16 cellular contexts compared by ENCODE assay signal in the genomic region with DNA sequence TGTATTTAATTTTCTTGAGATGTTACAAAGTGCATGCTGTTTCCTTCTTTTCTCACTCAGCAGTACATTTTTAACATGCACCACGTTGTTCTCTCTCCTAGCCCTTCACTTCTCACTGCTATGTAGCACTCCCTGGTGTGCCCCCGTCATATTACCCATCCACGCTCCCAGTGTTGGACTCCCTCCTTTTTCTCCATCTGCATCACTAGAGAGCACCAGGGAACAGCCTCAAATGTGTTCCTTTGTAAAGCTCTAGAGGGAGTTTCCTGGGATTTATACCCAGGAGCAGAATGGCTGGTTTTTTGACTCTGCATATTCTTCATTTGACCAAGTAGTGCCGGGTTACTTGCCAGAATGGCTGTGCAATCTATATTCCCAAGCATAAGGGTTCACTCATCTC.
DNase-seq lines count a peak whose midpoint lies in the region; ATAC-seq, FAIRE-seq and TF ChIP-seq lines count a peak whose summit lies in the region.
"Had no signal": no experiment of that assay in that cellular context is flagged by ENCODE, and none has a peak within 500 bp of the region (broad histone marks: within the 10 kb centered on the region; RNA-seq: fewer than 3 reads in every experiment).

No MANE protein-coding gene starts in this region.

- peak overlapping the region; percentile 69 for H4K5ac ChIP-seq in H1 (ENCODE audit: insufficient read length, low read depth, low read length)
- H4K5ac ChIP-seq in mesendoderm (ENCODE audit: low read length), result no peak overlapping the region

- H3K27ac ChIP-seq in H1 (ENCODE audit: low read depth, low read length), result no peak overlapping the region
- no peak overlapping the region for H3K27ac ChIP-seq in mesendoderm (ENCODE audit: low read depth, low read length)

- no peaks in the 10 kb centered on the region for H3K79me1 ChIP-seq in H1 (ENCODE audit: low read depth, low read length)
- H3K79me1 ChIP-seq in mesendoderm (ENCODE audit: low read length), result no peaks in the 10 kb centered on the region

- H2BK5ac ChIP-seq in H1 (ENCODE audit: low read depth, low read length), result no peak overlapping the region
- no peak overlapping the region for H2BK5ac ChIP-seq in mesendoderm (ENCODE audit: low read length)

- no peaks in the 10 kb centered on the region for H3K23me2 ChIP-seq in H1 (ENCODE audit: low read depth, low read length)

- FAIRE-seq in H1 (lab: Jason Lieb, UNC), result peak; percentile 95
- FAIRE-seq: GM18507, RCC 7860 had no signal

- no peak for DNase-seq in BE2C
- peak; percentile 5 for DNase-seq in HCEC 1CT
- no peak for DNase-seq in H1 (ENCODE audit: low read depth in 1 of 2, low spot score in 2 of 2)
- DNase-seq in mesendoderm, result peak; percentile 66
- no peak for DNase-seq in GM19240 (ENCODE audit: insufficient read length, low spot score)
- DNase-seq: CD8-positive, alpha-beta T cell; Karpas-422; MM.1S; NCI-H1105; NCI-H1694 treated with DMSO at 0.1 percent for 48 hours; NCI-H774 had no signal

- no peak for TF ChIP-seq POLR2A in H1 (IDR thresholded peaks at IDR 0.05; ENCODE audit: control extremely low read depth in 1 of 2, low read depth in 2 of 2, low read length in 2 of 2)

- H2AFZ ChIP-seq in H1 (ENCODE audit: low read length), result no peak overlapping the region

- H3K4me2 ChIP-seq in H1 (ENCODE audit: insufficient read depth in 1 of 2, low read depth in 2 of 2, low read length in 2 of 2) (no peak overlapping the region; a peak in 1 of 4 replicates), mesendoderm (ENCODE audit: low read length) (no peak overlapping the region)

- H3K27me3 ChIP-seq in BE2C, result no peaks in the 10 kb centered on the region
- no peaks in the 10 kb centered on the region for H3K27me3 ChIP-seq in H1 (replicated peaks in 1 of 4; ENCODE audit: control insufficient read depth in 3 of 4, extremely low read depth in 1 of 4, insufficient read depth in 3 of 4, low read length in 3 of 4)
- H3K27me3 ChIP-seq in mesendoderm (ENCODE audit: insufficient read depth, low read length, poor library complexity), result no peaks in the 10 kb centered on the region

- peak; percentile 14 to 57; a peak in 2 of 4 replicates for TF ChIP-seq RAD21 in H1 (IDR thresholded peaks at IDR 0.05 in 1 of 2, conservative IDR thresholded peaks at IDR 0.05 in 1 of 2; ENCODE audit: low read depth in 2 of 2, low read length in 2 of 2)

- H3K18ac ChIP-seq in H1 (ENCODE audit: extremely low read depth, low read length) (no peak overlapping the region), mesendoderm (ENCODE audit: low read length) (no peak overlapping the region)

- H2AK5ac ChIP-seq in H1 (ENCODE audit: low read depth, low read length), result no peak overlapping the region
- no peak overlapping the region for H2AK5ac ChIP-seq in mesendoderm (ENCODE audit: low read length)

- H3K56ac ChIP-seq in H1 (replicated peaks; ENCODE audit: insufficient read length, low read depth, low read length) (no peak overlapping the region), mesendoderm (ENCODE audit: low read length) (no peak overlapping the region)

- ATAC-seq in HG03097 (IDR thresholded peaks at IDR 0.05; ENCODE audit: low FRiP score, unreplicated experiment) (no peak), HG02885 (IDR thresholded peaks at IDR 0.05; ENCODE audit: poor library complexity, unreplicated experiment) (no peak), HG03108 (IDR thresholded peaks at IDR 0.05; ENCODE audit: unreplicated experiment) (no peak)
- ATAC-seq: CD8-positive, alpha-beta T cell had no signal

- no peak overlapping the region for H4K8ac ChIP-seq in H1 (ENCODE audit: extremely low read depth, insufficient read depth, low read length)
- no peak overlapping the region for H4K8ac ChIP-seq in mesendoderm (ENCODE audit: low read depth, low read length)

- no peak overlapping the region for H3K14ac ChIP-seq in H1 (ENCODE audit: insufficient read length)

- no peak overlapping the region for H2BK12ac ChIP-seq in H1 (ENCODE audit: low read depth, low read length)

- CTCF ChIA-PET in H1 (lab: Charles Lee; ENCODE audit: partially characterized antibody), result interaction anchor here (0.8 to 2.0 kb wide), 8 partner anchors 21 to 321 kb away, joined by 3 to 5 read pairs (median 4); no protein-coding TSS in a partner anchor

- no peaks in the 10 kb centered on the region for H3K79me2 ChIP-seq in H1 (ENCODE audit: control insufficient read depth in 1 of 2, insufficient read depth in 2 of 2, low read length in 2 of 2)
- H3K79me2 ChIP-seq in mesendoderm (ENCODE audit: control insufficient read depth, insufficient read depth, low read length), result no peaks in the 10 kb centered on the region

- H2BK20ac ChIP-seq in H1 (ENCODE audit: low read length), result no peak overlapping the region

- H3K36me3 ChIP-seq in BE2C, result peaks cover 17% of the 10 kb centered on the region
- peaks cover 17 to 54% (median 34%) of the 10 kb centered on the region in 4 experiments for H3K36me3 ChIP-seq in H1 (ENCODE audit: control insufficient read depth in 2 of 4, insufficient read depth in 4 of 4, low read length in 3 of 4)
- H3K36me3 ChIP-seq in mesendoderm (ENCODE audit: control insufficient read depth, insufficient read depth, low read length), result peaks cover 6% of the 10 kb centered on the region

- H3K4me3 ChIP-seq in BE2C (ENCODE audit: low read depth, low read length), result no peak overlapping the region
- H3K4me3 ChIP-seq in H1 (ENCODE audit: extremely low read depth in 1 of 4, insufficient read depth in 2 of 4, low read depth in 3 of 4, low read length in 4 of 4), result no peak overlapping the region
- H3K4me3 ChIP-seq in mesendoderm (ENCODE audit: low read length), result no peak overlapping the region

- WGBS in H1 (ENCODE audit: extremely low coverage in 1 of 2, insufficient coverage in 1 of 2, insufficient read length in 1 of 2, insufficient replicate concordance in 2 of 2, low coverage in 1 of 2, low lambda C conversion rate in 2 of 2, missing lambda C conversion rate in 1 of 2), 2 experiments, result 30% methylated on average over 4 of the region's 4 CpGs; no CpG with 5 or more reads in 1 of the 2 experiments
- WGBS in mesendoderm (ENCODE audit: extremely low coverage, insufficient coverage, low lambda C conversion rate), result no CpG with 5 or more reads among the region's 4 CpGs

- no peak overlapping the region for H4K91ac ChIP-seq in H1 (replicated peaks; ENCODE audit: insufficient read length, low read length)

- POLR2A ChIA-PET in H1 (lab: Charles Lee; ENCODE audit: partially characterized antibody), result interaction anchor here (0.5 to 1.9 kb wide), 2 partner anchors 11 to 60 kb away, joined by 3 to 6 read pairs; no protein-coding TSS in a partner anchor

- H3K4ac ChIP-seq in H1 (replicated peaks; ENCODE audit: insufficient read length, low read depth, low read length) (no peak overlapping the region), mesendoderm (ENCODE audit: low read depth, low read length) (no peak overlapping the region)

- no peak overlapping the region for H3K23ac ChIP-seq in H1 (ENCODE audit: insufficient read length)
- no peak overlapping the region for H3K23ac ChIP-seq in mesendoderm (ENCODE audit: low read length)

- no peak overlapping the region for H2BK15ac ChIP-seq in H1 (ENCODE audit: low read length)
- H2BK15ac ChIP-seq in mesendoderm (replicated peaks; ENCODE audit: low read depth), result no peak overlapping the region

- H2BK120ac ChIP-seq in H1 (replicated peaks; ENCODE audit: low read depth, low read length) (no peak overlapping the region), mesendoderm (ENCODE audit: low read depth, low read length) (no peak overlapping the region)

- H3K9ac ChIP-seq in H1 (replicated peaks in 1 of 4; ENCODE audit: extremely low read depth in 1 of 4, low read depth in 3 of 4, low read length in 3 of 4), result no peak overlapping the region
- no peak overlapping the region for H3K9ac ChIP-seq in mesendoderm (ENCODE audit: low read length)

- no peaks in the 10 kb centered on the region for H4K20me1 ChIP-seq in H1 (replicated peaks in 1 of 2; ENCODE audit: control insufficient read depth in 1 of 2, insufficient read depth in 2 of 2, low read length in 2 of 2)

- H3K9me3 ChIP-seq in BE2C, result no peaks in the 10 kb centered on the region
- H3K9me3 ChIP-seq in H1 (ENCODE audit: insufficient read depth in 2 of 2, low read depth in 1 of 2, low read length in 1 of 2), result no peaks in the 10 kb centered on the region

- TF ChIP-seq CTCF in BE2C (IDR thresholded peaks at IDR 0.05; ENCODE audit: low read depth, low read length) (peak; percentile 18; the same call in 1 of the 2 replicates), H1 (IDR thresholded peaks at IDR 0.05; ENCODE audit: control extremely low read depth in 1 of 3, insufficient read depth in 1 of 3, low read depth in 1 of 3, low read length in 3 of 3) (peak in 2 of 3 experiments; percentile 42 to 44; a peak in 3 of 4 replicates)

- TF ChIP-seq EP300 in H1 (IDR thresholded peaks at IDR 0.05; ENCODE audit: borderline replicate concordance in 1 of 2, low read depth in 2 of 2, low read length in 2 of 2), result no peak

- H3K4me1 ChIP-seq in BE2C (no peaks in the 10 kb centered on the region; the same call in 1 of the 2 replicates), H1 (replicated peaks in 1 of 4; ENCODE audit: control insufficient read depth in 3 of 4, insufficient read depth in 4 of 4, low read length in 3 of 4) (peaks cover 3 to 22% (median 10%) of the 10 kb centered on the region in 4 experiments; a peak in 6 of 7 replicates), mesendoderm (ENCODE audit: control insufficient read depth, low read depth, low read length) (no peaks in the 10 kb centered on the region)

TF ChIP-seq in H1, 55 proteins besides CTCF, POLR2A, EP300 and RAD21 (continues in another document):
- TF ChIP-seq NRF1 (IDR thresholded peaks at IDR 0.05; ENCODE audit: low read depth, low read length) (no peak), RBBP5 (IDR thresholded peaks at IDR 0.05; ENCODE audit: borderline replicate concordance, low read depth, low read length) (no peak), CEBPB (IDR thresholded peaks at IDR 0.05; ENCODE audit: low read depth, low read length) (no peak), SRF (IDR thresholded peaks at IDR 0.05; ENCODE audit: low read depth, low read length) (no peak), FOSL1 (IDR thresholded peaks at IDR 0.05; ENCODE audit: insufficient read depth, low read depth, low read length) (no peak), CBX5 (IDR thresholded peaks at IDR 0.05; ENCODE audit: low read depth, low read length) (no peak), EGR1 (IDR thresholded peaks at IDR 0.05; ENCODE audit: borderline replicate concordance, low read depth, low read length) (no peak), GABPA (IDR thresholded peaks at IDR 0.05; ENCODE audit: borderline replicate concordance, insufficient read depth, low read length) (no peak), YY1 (IDR thresholded peaks at IDR 0.05; ENCODE audit: low read depth, low read length) (0 out of 2 replicates have a peak, but pooled peaks have one; percentile 27)
- TF ChIP-seq, protein P1, sequence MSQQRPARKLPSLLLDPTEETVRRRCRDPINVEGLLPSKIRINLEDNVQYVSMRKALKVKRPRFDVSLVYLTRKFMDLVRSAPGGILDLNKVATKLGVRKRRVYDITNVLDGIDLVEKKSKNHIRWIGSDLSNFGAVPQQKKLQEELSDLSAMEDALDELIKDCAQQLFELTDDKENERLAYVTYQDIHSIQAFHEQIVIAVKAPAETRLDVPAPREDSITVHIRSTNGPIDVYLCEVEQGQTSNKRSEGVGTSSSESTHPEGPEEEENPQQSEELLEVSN (IDR thresholded peaks at IDR 0.05), result peak; percentile 77

Comparison
In these comparisons a context has a peak if more than half of its experiments do, and no peak if none do; other contexts are left out.
1. DNase-seq: peak in HCEC 1CT (single experiment) and mesendoderm (single experiment); none in BE2C (single experiment), H1 (0 of 2) and GM19240 (single experiment).